11 cellular contexts compared by ENCODE assay signal in genomic region chr1:218496561-218496960, GRCh38.
DNase-seq lines count a peak whose midpoint lies in the region; ATAC-seq and TF ChIP-seq lines count a peak whose summit lies in the region.
"Had no signal": no experiment of that assay in that cellular context is flagged by ENCODE, and none has a peak within 500 bp of the region (broad histone marks: within the 10 kb centered on the region; RNA-seq: fewer than 3 reads in every experiment).

No MANE protein-coding gene starts in this region.

- intact Hi-C loops in left ventricle myocardium superior (cut with micrococcal nuclease), result loop anchor here (10.0 kb wide), 1 partner anchor 152 kb away; the partner anchor contains the start of gene TGFB2

- H3K4me3 ChIP-seq in NT2/D1 (ENCODE audit: insufficient read length, low read depth), result no peak overlapping the region
- H3K4me3 ChIP-seq: K562 had no signal

- no peaks in the 10 kb centered on the region for H3K4me1 ChIP-seq in NT2/D1 (ENCODE audit: insufficient read depth, insufficient read length)

- peak overlapping the region; percentile 78 for H3K27ac ChIP-seq in epithelial cell of prostate

- no peak for TF ChIP-seq CTCF in omental fat pad (IDR thresholded peaks at IDR 0.05)

- DNase-seq in DMS53 (lab: John Stamatoyannopoulos, UW) (peak; percentile 62), NT2/D1 (ENCODE audit: low read depth, low spot score) (peak; percentile 36), epithelial cell of prostate (ENCODE audit: low read depth, low spot score) (peak; percentile 100), omental fat pad (ENCODE audit: low spot score) (no peak), RPMI8226 (no peak), left ventricle myocardium superior (no peak), ureter (ENCODE audit: low spot score) (no peak)
- DNase-seq: activated naive CD4-positive, alpha-beta T cell treated with anti-CD3 and anti-CD28 coated beads for 36 hours; DMS 273 treated with DMSO at 0.1 percent for 48 hours had no signal

- H3K36me3 ChIP-seq in NT2/D1 (ENCODE audit: insufficient read depth, insufficient read length, low read length), result no peaks in the 10 kb centered on the region

- H3K9ac ChIP-seq in NT2/D1 (ENCODE audit: insufficient read length, low read depth), result no peak overlapping the region

- H3K27me3 ChIP-seq in NT2/D1 (ENCODE audit: insufficient read depth, insufficient read length), result no peaks in the 10 kb centered on the region

- peak; percentile 72 for ATAC-seq in omental fat pad (ENCODE audit: low FRiP score)
- ATAC-seq in GM21526 (IDR thresholded peaks at IDR 0.05; ENCODE audit: low FRiP score, unreplicated experiment), result no peak
- ATAC-seq in left ventricle myocardium superior, result no peak
- ATAC-seq: K562 had no signal

- no peaks in the 10 kb centered on the region for H3K9me3 ChIP-seq in NT2/D1 (ENCODE audit: insufficient read depth, low read length)

Comparison
In these comparisons a context has a peak if more than half of its experiments do, and no peak if none do; other contexts are left out.
1. DNase-seq: peak in DMS53 (single experiment), NT2/D1 (single experiment) and epithelial cell of prostate (single experiment); none in omental fat pad (single experiment), RPMI8226 (single experiment), left ventricle myocardium superior (single experiment) and ureter (single experiment).